ENCODE assay signal across 10 cellular contexts in the genomic region with DNA sequence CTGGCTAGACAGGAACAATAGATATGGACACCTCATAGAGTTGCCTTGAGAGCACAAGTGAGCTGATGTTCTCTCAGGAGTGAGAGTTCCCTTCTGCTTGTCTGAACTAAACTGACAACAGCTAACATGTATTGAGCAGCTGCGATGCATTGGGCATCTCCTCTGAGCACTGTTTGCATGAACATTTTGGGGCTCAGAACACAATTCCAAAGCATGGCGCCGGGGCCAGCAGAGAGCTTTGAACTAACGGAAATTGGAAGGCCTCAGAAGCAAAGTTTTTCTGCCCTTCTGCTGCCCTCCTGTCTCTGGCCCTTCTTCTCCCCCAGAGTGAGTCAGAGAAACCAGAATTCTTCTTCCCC. TPM values are rescaled to one million over a fixed set of nuclear protein-coding genes. Genes with fewer than 3 reads are reported as not detected.
DNase-seq lines count a peak whose midpoint lies in the region; ATAC-seq, FAIRE-seq and TF ChIP-seq lines count a peak whose summit lies in the region.
"Had no signal": no experiment of that assay in that cellular context is flagged by ENCODE, and none has a peak within 500 bp of the region (broad histone marks: within the 10 kb centered on the region; RNA-seq: fewer than 3 reads in every experiment).

No MANE protein-coding gene starts in this region.

- ATAC-seq in A549 (no peak), lung (ENCODE audit: insufficient read depth, low FRiP score) (peak; percentile 19), Right ventricle myocardium inferior (no peak), GM19351 (IDR thresholded peaks at IDR 0.05; ENCODE audit: unreplicated experiment) (no peak), GM21381 (IDR thresholded peaks at IDR 0.05; ENCODE audit: unreplicated experiment) (no peak)
- ATAC-seq in activated CD8-positive, alpha-beta T cell treated with anti-CD3 and anti-CD28 coated beads for 36 hours: no peak

- peaks cover 2% of the 10 kb centered on the region; the same call in 1 of the 2 replicates for H3K36me3 ChIP-seq in Caco-2 (ENCODE audit: control insufficient read depth, insufficient read depth, low read length)
- peaks cover 0 to 8% of the 10 kb centered on the region in 2 donors for H3K36me3 ChIP-seq in lung (ENCODE audit: control insufficient read depth in 2 of 2, insufficient read depth in 2 of 2, low read length in 2 of 2)

- no peak for FAIRE-seq in A549 (lab: Jason Lieb, UNC)

- TF ChIP-seq CTCF in A549 (IDR thresholded peaks at IDR 0.05): no peak
- no peak for TF ChIP-seq CTCF in Caco-2 (IDR thresholded peaks at IDR 0.05; ENCODE audit: insufficient read depth in 1 of 2, low read depth in 1 of 2, low read length in 1 of 2, severe bottlenecking in 1 of 2, unreplicated experiment in 1 of 2)
- TF ChIP-seq CTCF in activated CD8-positive, alpha-beta T cell treated with anti-CD3 and anti-CD28 coated beads for 36 hours (IDR thresholded peaks at IDR 0.05): peak; percentile 13
- no peak for TF ChIP-seq CTCF in lung (IDR thresholded peaks at IDR 0.05; ENCODE audit: control extremely low read depth, extremely low read depth)

- H3K9me3 Mint-ChIP-seq in Caco-2 (ENCODE audit: unreplicated experiment): no peaks in the 10 kb centered on the region
- no peaks in the 10 kb centered on the region for H3K9me3 Mint-ChIP-seq in activated CD8-positive, alpha-beta T cell treated with anti-CD3 and anti-CD28 coated beads for 36 hours

- H3K9me3 ChIP-seq in A549 (no peaks in the 10 kb centered on the region), Caco-2 (no peaks in the 10 kb centered on the region), lung (ENCODE audit: control insufficient read depth in 2 of 2, insufficient read depth in 1 of 2, low read length in 1 of 2) (no peaks in the 10 kb centered on the region)

- peaks cover 8% of the 10 kb centered on the region for H3K4me1 Mint-ChIP-seq in Caco-2 (ENCODE audit: low read depth, unreplicated experiment)
- H3K4me1 Mint-ChIP-seq in activated CD8-positive, alpha-beta T cell treated with anti-CD3 and anti-CD28 coated beads for 36 hours (ENCODE audit: low read depth): peaks cover 16% of the 10 kb centered on the region

- WGBS in A549 (ENCODE audit: missing lambda C conversion rate): 93% methylated on average over 4 of the region's 4 CpGs
- 84 to 90% methylated on average over 4 of the region's 4 CpGs for WGBS in lung, 2 donors

- H3K27me3 ChIP-seq in Caco-2 (replicated peaks; ENCODE audit: control insufficient read depth, insufficient read depth, low read length): no peaks in the 10 kb centered on the region
- no peaks in the 10 kb centered on the region for H3K27me3 ChIP-seq in lung (ENCODE audit: control insufficient read depth, insufficient read depth)

- no peak for TF ChIP-seq POLR2A in A549 (IDR thresholded peaks at IDR 0.05; ENCODE audit: low read length)

- no peak for DNase-seq in A549 (ENCODE audit: low read depth in 1 of 2, low spot score in 1 of 2)
- DNase-seq in Caco-2: no peak
- DNase-seq in activated CD8-positive, alpha-beta T cell treated with anti-CD3 and anti-CD28 coated beads for 36 hours: no peak
- DNase-seq in lung (ENCODE audit: low spot score): no peak
- no peak for DNase-seq in NCI-H128 (lab: John Stamatoyannopoulos, UW; ENCODE audit: unreplicated experiment)
- DNase-seq in Right ventricle myocardium inferior (ENCODE audit: missing footprints): no peak
- DNase-seq: KG1 had no signal

- no peaks in the 10 kb centered on the region for H3K27me3 Mint-ChIP-seq in Caco-2 (ENCODE audit: insufficient read depth, unreplicated experiment)
- H3K27me3 Mint-ChIP-seq in activated CD8-positive, alpha-beta T cell treated with anti-CD3 and anti-CD28 coated beads for 36 hours: no peaks in the 10 kb centered on the region

- H3K36me3 Mint-ChIP-seq in Caco-2 (ENCODE audit: insufficient read depth, unreplicated experiment): peaks cover 46% of the 10 kb centered on the region
- peaks cover 31% of the 10 kb centered on the region for H3K36me3 Mint-ChIP-seq in activated CD8-positive, alpha-beta T cell treated with anti-CD3 and anti-CD28 coated beads for 36 hours (ENCODE audit: low read depth)

- peak overlapping the region; percentile 63 for H3K27ac Mint-ChIP-seq in Caco-2 (ENCODE audit: unreplicated experiment)
- H3K27ac Mint-ChIP-seq in activated CD8-positive, alpha-beta T cell treated with anti-CD3 and anti-CD28 coated beads for 36 hours: no peak overlapping the region

- no peak overlapping the region for H3K4me2 ChIP-seq in A549

- H3K4me1 ChIP-seq in A549 (no peaks in the 10 kb centered on the region), Caco-2 (no peaks in the 10 kb centered on the region), lung (ENCODE audit: control insufficient read depth in 2 of 2, insufficient read depth in 2 of 2, low read length in 2 of 2) (no peaks in the 10 kb centered on the region)

- POLR2A ChIA-PET in A549 (lab: Yijun Ruan, JAX) (interaction anchor here (0.6 to 1.8 kb wide), 3 partner anchors 15 to 73 kb away, joined by 3 to 5 read pairs (median 3); partner anchors contain the start of gene UBB), Caco-2 (lab: Charles Lee) (no interaction called here)
- POLR2A ChIA-PET in activated CD8-positive, alpha-beta T cell treated with anti-CD3 and anti-CD28 coated beads for 36 hours (lab: Charles Lee): interaction anchor here (0.9 to 4.1 kb wide), 3 partner anchors 8 to 14 kb away, joined by 4 to 22 read pairs (median 18); no protein-coding TSS in a partner anchor

- H3K4me3 ChIP-seq in A549: no peak overlapping the region
- no peak overlapping the region for H3K4me3 ChIP-seq in Caco-2 (ENCODE audit: low read depth, low read length)
- no peak overlapping the region for H3K4me3 ChIP-seq in lung

- BruUV-seq in Caco-2 (replicated peaks; lab: Mats Ljungman, UMichigan): no TSS peak

- CTCF ChIA-PET in A549 (lab: Yijun Ruan, JAX): interaction anchor here (0.7 to 29.8 kb wide), 25 partner anchors 9 to 170 kb away, joined by 3 to 589 read pairs (median 7); partner anchors contain the start of gene LRRC75A
- CTCF ChIA-PET in Caco-2 (lab: Charles Lee): interaction anchor here (0.6 to 7.2 kb wide), 10 partner anchors 9 to 136 kb away, joined by 3 to 72 read pairs (median 4); partner anchors contain the start of gene LRRC75A
- CTCF ChIA-PET in activated CD8-positive, alpha-beta T cell treated with anti-CD3 and anti-CD28 coated beads for 36 hours (lab: Charles Lee): interaction anchor here (0.6 to 5.6 kb wide), 24 partner anchors 9 to 179 kb away, joined by 3 to 116 read pairs (median 5); no protein-coding TSS in a partner anchor

- intact Hi-C loops in Caco-2 (cut with micrococcal nuclease; ENCODE audit: unreplicated experiment): loop anchor here (1.0 kb wide), 2 partner anchors 68 to 136 kb away; no protein-coding TSS in a partner anchor
- intact Hi-C loops in activated CD8-positive, alpha-beta T cell treated with anti-CD3 and anti-CD28 coated beads for 36 hours (cut with micrococcal nuclease): loop anchor here (2.0 kb wide), 1 partner anchor 67 kb away; no protein-coding TSS in a partner anchor
- intact Hi-C loops in Right ventricle myocardium inferior (cut with DNase I): loop anchor here (1.0 kb wide), 1 partner anchor 68 kb away; no protein-coding TSS in a partner anchor

- TF ChIP-seq RAD21 in A549 (conservative IDR thresholded peaks at IDR 0.05 in 1 of 2, IDR thresholded peaks at IDR 0.05 in 1 of 2): no peak

- H3K4me3 Mint-ChIP-seq in Caco-2 (ENCODE audit: unreplicated experiment): no peak overlapping the region
- no peak overlapping the region for H3K4me3 Mint-ChIP-seq in activated CD8-positive, alpha-beta T cell treated with anti-CD3 and anti-CD28 coated beads for 36 hours

- TF ChIP-seq EP300 in A549 (IDR thresholded peaks at IDR 0.05): no peak

- H3K27ac ChIP-seq in A549: no peak overlapping the region
- no peak overlapping the region for H3K27ac ChIP-seq in lung (ENCODE audit: low read depth in 1 of 2, low read length in 1 of 2)
- H3K27ac ChIP-seq: HL-60 had no signal

TF ChIP-seq in A549, 52 proteins besides CTCF, POLR2A, EP300 and RAD21:
- TF ChIP-seq PHF8 (IDR thresholded peaks at IDR 0.05; ENCODE audit: borderline replicate concordance, low read depth) (no peak), PBX3 (IDR thresholded peaks at IDR 0.05) (peak; percentile 39; the same call in 1 of the 2 replicates)
TF ChIP-seq in A549: peak in this region for 1.

RNA-seq across cellular contexts. Expression of gene TRPV2, which starts 38.1 kb away (rescaled TPM):
- polyA plus RNA-seq in A549 (2011; rRNA removed) (0.31 and 0.60 TPM in 2 replicates), A549 (2017; fragmentation: RNase III; extraction: RNeasy Plus Mini Kit Qiagen cat#74134 plus additional on column Dnase treatment) (0.35 to 0.62 TPM (median 0.61 TPM) in 3 replicates), lung (10 to 100 TPM; 45.1 to 46.3 TPM)
- polyA plus RNA-seq in A549 (2012; cell fraction: cytosol; rRNA removed): 0.87 and 1.1 TPM in 2 replicates
- 0.86 and 1.7 TPM in 2 replicates for polyA plus RNA-seq in A549 (2012; cell fraction: nucleus; rRNA removed)
- polyA minus RNA-seq in A549 (2011; rRNA and poly(A)+ RNA removed): 0.37 and 0.73 TPM in 2 replicates
- total RNA-seq in Caco-2 (2022) (0.28 and 0.41 TPM in 2 replicates), lung (100 to 1,000 TPM in 1 of 2 donors, 10 to 100 TPM in 1; 12.6 to 105 TPM), Right ventricle myocardium inferior (11.2 TPM)
- total RNA-seq in activated CD8-positive, alpha-beta T cell treated with anti-CD3 and anti-CD28 coated beads for 36 hours: 10 to 100 TPM; 44.6 to 47.6 TPM

RNA-seq across cellular contexts. Expression of gene LRRC75A, which starts 38.5 kb away (rescaled TPM):
- polyA plus RNA-seq in A549 (2011; rRNA removed) (0.65 and 0.78 TPM in 2 replicates), A549 (2017; fragmentation: RNase III; extraction: RNeasy Plus Mini Kit Qiagen cat#74134 plus additional on column Dnase treatment) (0.54 to 0.85 TPM (median 0.84 TPM) in 3 replicates), lung (1 to 10 TPM in 1 of 2 donors, under 1 TPM in 1; 0.68 to 1.6 TPM)
- polyA plus RNA-seq in A549 (2012; cell fraction: cytosol; rRNA removed): 0.85 and 1.4 TPM in 2 replicates
- polyA plus RNA-seq in A549 (2012; cell fraction: nucleus; rRNA removed): 1.3 and 2.1 TPM in 2 replicates
- polyA minus RNA-seq in A549 (2011; rRNA and poly(A)+ RNA removed): 0.97 and 1.3 TPM in 2 replicates
- total RNA-seq in Caco-2 (2022) (4.0 and 4.5 TPM in 2 replicates), lung (1 to 10 TPM; 3.3 to 3.4 TPM), Right ventricle myocardium inferior (1.1 TPM)
- 1 to 10 TPM; 1.8 to 2.3 TPM for total RNA-seq in activated CD8-positive, alpha-beta T cell treated with anti-CD3 and anti-CD28 coated beads for 36 hours
